9 cellular contexts compared by ENCODE assay signal in the genomic region with DNA sequence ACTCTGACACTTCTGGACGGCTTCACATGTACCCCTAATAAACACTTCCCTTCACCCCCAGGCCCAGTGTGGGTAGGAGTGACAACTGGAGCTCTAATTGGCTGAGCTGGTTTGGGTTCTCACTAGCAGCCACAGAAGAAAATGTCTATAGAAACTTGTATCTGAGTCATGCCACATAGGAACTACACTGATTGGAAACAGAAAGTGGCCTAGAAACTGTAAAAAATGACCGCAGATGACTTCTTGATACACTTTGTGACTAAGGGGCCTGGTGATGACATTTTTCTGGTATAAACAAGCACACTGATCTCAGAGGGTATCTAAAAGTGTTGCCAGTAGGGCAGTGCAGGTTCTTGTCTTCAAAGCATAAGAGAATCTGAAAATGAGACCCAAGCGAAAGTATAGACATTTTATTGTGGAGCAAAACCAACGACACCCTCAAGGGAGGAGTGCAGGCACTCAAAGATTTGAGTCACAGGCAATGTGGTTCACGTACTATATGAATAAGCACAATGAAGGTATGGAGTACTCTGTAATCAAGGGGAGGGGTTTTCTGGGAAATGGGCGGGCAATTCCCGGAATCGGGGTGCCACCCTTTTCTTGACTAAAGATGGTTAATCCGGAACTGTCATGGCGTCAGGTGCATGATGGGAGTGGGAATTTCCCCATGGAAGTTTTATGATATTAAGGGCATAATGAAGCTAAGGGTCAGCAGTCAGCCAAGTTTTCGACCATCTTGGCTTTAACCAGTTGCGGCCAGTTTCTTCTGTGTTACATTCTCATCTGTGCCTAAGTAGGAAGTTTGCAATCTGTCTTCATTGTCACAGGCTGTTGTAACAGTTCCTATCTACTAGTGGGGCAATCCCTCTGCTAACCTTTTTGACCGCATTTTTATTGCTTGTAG. TPM values are rescaled to one million over a fixed set of nuclear protein-coding genes. Genes with fewer than 3 reads are reported as not detected.
DNase-seq lines count a peak whose midpoint lies in the region; ATAC-seq and TF ChIP-seq lines count a peak whose summit lies in the region.
"Had no signal": no experiment of that assay in that cellular context is flagged by ENCODE, and none has a peak within 500 bp of the region (broad histone marks: within the 10 kb centered on the region; RNA-seq: fewer than 3 reads in every experiment).

A gene with protein sequence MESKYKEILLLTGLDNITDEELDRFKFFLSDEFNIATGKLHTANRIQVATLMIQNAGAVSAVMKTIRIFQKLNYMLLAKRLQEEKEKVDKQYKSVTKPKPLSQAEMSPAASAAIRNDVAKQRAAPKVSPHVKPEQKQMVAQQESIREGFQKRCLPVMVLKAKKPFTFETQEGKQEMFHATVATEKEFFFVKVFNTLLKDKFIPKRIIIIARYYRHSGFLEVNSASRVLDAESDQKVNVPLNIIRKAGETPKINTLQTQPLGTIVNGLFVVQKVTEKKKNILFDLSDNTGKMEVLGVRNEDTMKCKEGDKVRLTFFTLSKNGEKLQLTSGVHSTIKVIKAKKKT (minus strand): TSS at position 14 of the 904 bp plus-strand sequence. CDS start 3,267 bp downstream, outside the sequence.

- H3K9me3 ChIP-seq in lung (ENCODE audit: control insufficient read depth in 2 of 2, insufficient read depth in 1 of 2, low read length in 1 of 2) (no peaks in the 10 kb centered on the region), stomach (no peaks in the 10 kb centered on the region)

- H3K27ac Mint-ChIP-seq in activated CD8-positive, alpha-beta memory T cell treated with anti-CD3 and anti-CD28 coated beads, Interleukin-2, amount 10 ng/mL, durations not matched to agents 7 days and 5 days: peak within 1 kb of the TSS; percentile 97

- H3K27me3 ChIP-seq in lung (ENCODE audit: control insufficient read depth, insufficient read depth) (peaks cover 2% of the 10 kb centered on the region), stomach (no peaks in the 10 kb centered on the region)

- H3K36me3 Mint-ChIP-seq in activated CD8-positive, alpha-beta memory T cell treated with anti-CD3 and anti-CD28 coated beads, Interleukin-2, amount 10 ng/mL, durations not matched to agents 7 days and 5 days: peaks cover 18% of the 10 kb centered on the region

- H3K27me3 Mint-ChIP-seq in activated CD8-positive, alpha-beta memory T cell treated with anti-CD3 and anti-CD28 coated beads, Interleukin-2, amount 10 ng/mL, durations not matched to agents 7 days and 5 days: peaks cover 3% of the 10 kb centered on the region

- H3K4me3 ChIP-seq in GM12875 (ENCODE audit: low read depth, low read length): peak within 1 kb of the TSS; percentile 86
- no peak within 1 kb of the TSS for H3K4me3 ChIP-seq in lung
- H3K4me3 ChIP-seq in stomach: no peak within 1 kb of the TSS

- H3K4me1 Mint-ChIP-seq in activated CD8-positive, alpha-beta memory T cell treated with anti-CD3 and anti-CD28 coated beads, Interleukin-2, amount 10 ng/mL, durations not matched to agents 7 days and 5 days: peaks cover 47% of the 10 kb centered on the region

- TF ChIP-seq CTCF in GM12875 (IDR thresholded peaks at IDR 0.05; ENCODE audit: borderline replicate concordance, insufficient read depth, low read depth, low read length) (no peak), lung (IDR thresholded peaks at IDR 0.05; ENCODE audit: control extremely low read depth, extremely low read depth) (no peak), stomach (IDR thresholded peaks at IDR 0.05) (no peak)

- intact Hi-C loops in stomach (cut with DNase I; ENCODE audit: low total_unique reads): loop anchor here (10.0 kb wide), 1 partner anchor 872 kb away; no protein-coding TSS in a partner anchor

- no peak for TF ChIP-seq EP300 in stomach (IDR thresholded peaks at IDR 0.05)

- peak within 1 kb of the TSS; percentile 76 for H3K4me3 Mint-ChIP-seq in activated CD8-positive, alpha-beta memory T cell treated with anti-CD3 and anti-CD28 coated beads, Interleukin-2, amount 10 ng/mL, durations not matched to agents 7 days and 5 days

- TF ChIP-seq POLR2A in stomach (IDR thresholded peaks at IDR 0.05): no peak

- H3K27ac ChIP-seq in lung (ENCODE audit: low read depth in 1 of 2, low read length in 1 of 2) (peak within 1 kb of the TSS in 1 of 2 donors; percentile 71), stomach (peak within 1 kb of the TSS; percentile 6 to 84 (median 36))
- H3K27ac ChIP-seq: parathyroid adenoma had no signal

- CTCF ChIA-PET in activated CD8-positive, alpha-beta memory T cell treated with anti-CD3 and anti-CD28 coated beads, Interleukin-2, amount 10 ng/mL, durations not matched to agents 7 days and 5 days (lab: Charles Lee): interaction anchor here (0.8 to 4.0 kb wide), 7 partner anchors 9 to 79 kb away, joined by 3 to 39 read pairs (median 5); a partner anchor contains a TSS

- peak; percentile 88 for ATAC-seq in activated CD8-positive, alpha-beta memory T cell treated with anti-CD3 and anti-CD28 coated beads, Interleukin-2, amount 10 ng/mL, durations not matched to agents 7 days and 5 days
- peak; percentile 64 for ATAC-seq in lung (ENCODE audit: insufficient read depth, low FRiP score)

- peaks cover 3% of the 10 kb centered on the region for H3K9me3 Mint-ChIP-seq in activated CD8-positive, alpha-beta memory T cell treated with anti-CD3 and anti-CD28 coated beads, Interleukin-2, amount 10 ng/mL, durations not matched to agents 7 days and 5 days (ENCODE audit: low read depth)

- H3K36me3 ChIP-seq in lung (ENCODE audit: control insufficient read depth in 2 of 2, insufficient read depth in 2 of 2, low read length in 2 of 2) (no peaks in the 10 kb centered on the region), stomach (no peaks in the 10 kb centered on the region)

- WGBS in lung, 2 donors: 47 to 58% methylated on average over 13 of the region's 13 CpGs
- 71 to 77% (median 75%) methylated on average over 13 of the region's 13 CpGs for WGBS in stomach, 5 donors

- peak; percentile 62 for DNase-seq in GOT3 (lab: John Stamatoyannopoulos, UW)
- DNase-seq in NAMALWA (ENCODE audit: low spot score): peak; percentile 91
- DNase-seq in activated CD8-positive, alpha-beta memory T cell treated with anti-CD3 and anti-CD28 coated beads, Interleukin-2, amount 10 ng/mL, durations not matched to agents 7 days and 5 days: peak; percentile 100
- DNase-seq in lung (ENCODE audit: low spot score): peak; percentile 81
- DNase-seq in stomach: peak; percentile 49
- no peak for DNase-seq in amniotic stem cell (lab: John Stamatoyannopoulos, UW)
- DNase-seq in DMS79 (lab: John Stamatoyannopoulos, UW): no peak

- no peaks in the 10 kb centered on the region for H3K4me1 ChIP-seq in lung (ENCODE audit: control insufficient read depth in 2 of 2, insufficient read depth in 2 of 2, low read length in 2 of 2)
- no peaks in the 10 kb centered on the region for H3K4me1 ChIP-seq in stomach
- H3K4me1 ChIP-seq: parathyroid adenoma had no signal

RNA-seq across cellular contexts. Expression of the gene that starts here (rescaled TPM):
- total RNA-seq in activated CD8-positive, alpha-beta memory T cell treated with anti-CD3 and anti-CD28 coated beads, Interleukin-2, amount 10 ng/mL, durations not matched to agents 7 days and 5 days: 10 to 100 TPM; 14.1 to 17.3 TPM
- 1 to 10 TPM in 1 of 2 donors, under 1 TPM in 1; 0.97 to 1.8 TPM for total RNA-seq in lung
- 1 to 10 TPM in 1 of 2 donors, under 1 TPM in 1; 0.47 to 2.9 TPM for polyA plus RNA-seq in lung
- total RNA-seq in stomach: 1 to 10 TPM in 2 of 5 donors, not detected in 3; 1.6 to 4.4 TPM
- 1 to 10 TPM in 1 of 3 donors, under 1 TPM in 1, not detected in 1; 0.50 to 1.7 TPM for polyA plus RNA-seq in stomach

Comparison
In these comparisons a context has a peak if more than half of its experiments do, and no peak if none do; other contexts are left out.
1. DNase-seq: peak in GOT3 (single experiment), NAMALWA (single experiment), activated CD8-positive, alpha-beta memory T cell treated with anti-CD3 and anti-CD28 coated beads, Interleukin-2, amount 10 ng/mL, durations not matched to agents 7 days and 5 days (single experiment), lung (single experiment) and stomach (single experiment); none in amniotic stem cell (single experiment) and DMS79 (single experiment).